Comparison of ENCODE assay signal across 26 cellular contexts in genomic region chr3:169551646-169552045, GRCh38.
"Had no signal": no experiment of that assay in that cellular context is flagged by ENCODE, and none has a peak within 500 bp of the region (broad histone marks: within the 10 kb centered on the region; RNA-seq: fewer than 3 reads in every experiment).

No MANE protein-coding gene starts in this region.

- H3K36me3 ChIP-seq: colonic mucosa, esophagus squamous epithelium, gastrocnemius medialis, gastroesophageal sphincter, heart left ventricle, heart right ventricle had no signal

- H3K4me3 ChIP-seq: colonic mucosa, coronary artery, dorsolateral prefrontal cortex, esophagus squamous epithelium, gastrocnemius medialis, gastroesophageal sphincter, heart left ventricle, heart right ventricle, hepatocyte had no signal

- H3K9me3 ChIP-seq: colonic mucosa, esophagus squamous epithelium, gastrocnemius medialis, gastroesophageal sphincter had no signal

- H3K4me3 Mint-ChIP-seq: dendritic cell treated with granulocyte-macrophage colony-stimulating factor and Interleukin-4, amounts not matched to agents 40 ng/mL and 50 ng/mL, for 4 days; effector memory CD8-positive, alpha-beta T cell; endodermal cell had no signal

- ATAC-seq: effector memory CD8-positive, alpha-beta T cell; esophagus mucosa; gastrocnemius medialis; gastroesophageal sphincter; heart left ventricle; heart right ventricle had no signal

- H2AFZ ChIP-seq: hepatocyte had no signal

- H3K27ac Mint-ChIP-seq: dendritic cell treated with granulocyte-macrophage colony-stimulating factor and Interleukin-4, amounts not matched to agents 40 ng/mL and 50 ng/mL, for 4 days; effector memory CD8-positive, alpha-beta T cell; endodermal cell had no signal

- DNase-seq: colonic mucosa; cortex of kidney; dermis blood vessel endothelial cell; dorsolateral prefrontal cortex; effector CD4-positive, alpha-beta T cell; effector CD8-positive, alpha-beta T cell; effector memory CD4-positive, alpha-beta T cell; effector memory CD8-positive, alpha-beta T cell; endodermal cell; erythroblast; esophagus squamous epithelium; foreskin fibroblast; foreskin keratinocyte; foreskin melanocyte; gastrocnemius medialis; glutamatergic neuron; head of caudate nucleus; heart left ventricle; heart right ventricle; hippocampal formation had no signal

- H3K9me3 Mint-ChIP-seq: dendritic cell treated with granulocyte-macrophage colony-stimulating factor and Interleukin-4, amounts not matched to agents 40 ng/mL and 50 ng/mL, for 4 days; effector memory CD8-positive, alpha-beta T cell had no signal

- H3K27ac ChIP-seq: colonic mucosa, coronary artery, dorsolateral prefrontal cortex, epithelial cell of prostate, foreskin keratinocyte, gastrocnemius medialis, gastroesophageal sphincter, heart left ventricle, heart right ventricle, hepatocyte had no signal

- H3K4me1 ChIP-seq: colonic mucosa, foreskin keratinocyte had no signal

- H3K27me3 ChIP-seq: colonic mucosa, esophagus squamous epithelium, foreskin keratinocyte, gastrocnemius medialis, gastroesophageal sphincter, heart left ventricle, heart right ventricle, hepatocyte had no signal

- H3K27me3 Mint-ChIP-seq: dendritic cell treated with granulocyte-macrophage colony-stimulating factor and Interleukin-4, amounts not matched to agents 40 ng/mL and 50 ng/mL, for 4 days had no signal

- H3K79me2 ChIP-seq: hepatocyte had no signal

- H3K4me2 ChIP-seq: hepatocyte had no signal
